Comparison of ENCODE assay signal across 10 cellular contexts in genomic region chr15:72456684-72457083, GRCh38. TPM values are rescaled to one million over a fixed set of nuclear protein-coding genes. Genes with fewer than 3 reads are reported as not detected.
"Had no signal": no experiment of that assay in that cellular context is flagged by ENCODE, and none has a peak within 500 bp of the region (broad histone marks: within the 10 kb centered on the region; RNA-seq: fewer than 3 reads in every experiment).

No MANE protein-coding gene starts in this region.

- H3K9ac ChIP-seq: KMS-11 had no signal

- H3K9me3 Mint-ChIP-seq: IgD-negative memory B cell had no signal

- H3K36me3 Mint-ChIP-seq: IgD-negative memory B cell had no signal

- H3K4me3 Mint-ChIP-seq: IgD-negative memory B cell had no signal

- H3K27ac ChIP-seq: HL-60, KMS-11 had no signal

- FAIRE-seq: HepG2, HTR-8/SVneo had no signal

- ATAC-seq: HepG2 had no signal

- DNase-seq: IMR-90, KBM-7, KG1 had no signal

- H3K4me2 ChIP-seq: KMS-11 had no signal

RNA-seq across cellular contexts. Expression of gene TMEM202, which starts 58.6 kb away (rescaled TPM):
- total RNA-seq: HepG2, HT-29, HT1080, IMR-90 had no signal
- polyA plus RNA-seq: HepG2, IgD-negative memory B cell, IMR-90 had no signal
